In the genomic region with DNA sequence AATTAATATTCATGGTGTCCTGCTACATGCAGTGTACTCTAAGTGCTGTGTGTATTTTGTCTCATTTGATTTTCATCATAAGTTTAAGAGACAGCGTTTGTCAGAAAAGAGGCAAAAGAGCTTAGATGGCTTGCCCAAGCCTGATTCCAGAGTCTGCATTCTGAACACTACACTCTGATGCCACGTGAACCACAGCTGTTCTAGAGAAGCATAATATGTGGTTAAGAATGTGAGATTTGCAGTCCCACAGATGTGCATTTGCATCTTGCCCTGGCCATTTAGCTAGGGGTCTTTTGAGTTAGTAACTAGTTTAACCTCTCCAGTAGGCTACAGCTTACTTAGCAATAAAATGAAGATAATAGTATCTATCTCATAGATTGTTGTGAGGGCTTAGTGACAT, we compare ENCODE assay signal across 10 cellular contexts.
DNase-seq lines count a peak whose midpoint lies in the region; ATAC-seq and TF ChIP-seq lines count a peak whose summit lies in the region.
"Had no signal": no experiment of that assay in that cellular context is flagged by ENCODE, and none has a peak within 500 bp of the region (broad histone marks: within the 10 kb centered on the region; RNA-seq: fewer than 3 reads in every experiment).

No MANE protein-coding gene starts in this region.

- no peak overlapping the region for H3K4me3 ChIP-seq in foreskin fibroblast (ENCODE audit: low read depth in 1 of 2, low read length in 2 of 2)

- ATAC-seq in GM18517 (IDR thresholded peaks at IDR 0.05; ENCODE audit: unreplicated experiment) (peak; percentile 68), GM21717 (IDR thresholded peaks at IDR 0.05; ENCODE audit: unreplicated experiment) (peak; percentile 69), HG03442 (IDR thresholded peaks at IDR 0.05; ENCODE audit: unreplicated experiment) (peak; percentile 67), HG03457 (IDR thresholded peaks at IDR 0.05; ENCODE audit: unreplicated experiment) (no peak)
- ATAC-seq: right cardiac atrium had no signal

- DNase-seq in foreskin fibroblast (peak; percentile 62 to 83), cerebellar nuclear complex (lab: John Stamatoyannopoulos, UW) (no peak), GF-D8 (lab: John Stamatoyannopoulos, UW) (no peak), NCI-H345 (lab: John Stamatoyannopoulos, UW) (no peak)
- DNase-seq: NCI-H1105, right cardiac atrium had no signal

- TF ChIP-seq CTCF in foreskin fibroblast (IDR thresholded peaks at IDR 0.05; ENCODE audit: low read depth, low read length) = no peak

Comparison
In these comparisons a context has a peak if more than half of its experiments do, and no peak if none do; other contexts are left out.
1. DNase-seq: peak in foreskin fibroblast (2 of 2); none in cerebellar nuclear complex (0 of 2), GF-D8 (single experiment) and NCI-H345 (single experiment).